In the genomic region with DNA sequence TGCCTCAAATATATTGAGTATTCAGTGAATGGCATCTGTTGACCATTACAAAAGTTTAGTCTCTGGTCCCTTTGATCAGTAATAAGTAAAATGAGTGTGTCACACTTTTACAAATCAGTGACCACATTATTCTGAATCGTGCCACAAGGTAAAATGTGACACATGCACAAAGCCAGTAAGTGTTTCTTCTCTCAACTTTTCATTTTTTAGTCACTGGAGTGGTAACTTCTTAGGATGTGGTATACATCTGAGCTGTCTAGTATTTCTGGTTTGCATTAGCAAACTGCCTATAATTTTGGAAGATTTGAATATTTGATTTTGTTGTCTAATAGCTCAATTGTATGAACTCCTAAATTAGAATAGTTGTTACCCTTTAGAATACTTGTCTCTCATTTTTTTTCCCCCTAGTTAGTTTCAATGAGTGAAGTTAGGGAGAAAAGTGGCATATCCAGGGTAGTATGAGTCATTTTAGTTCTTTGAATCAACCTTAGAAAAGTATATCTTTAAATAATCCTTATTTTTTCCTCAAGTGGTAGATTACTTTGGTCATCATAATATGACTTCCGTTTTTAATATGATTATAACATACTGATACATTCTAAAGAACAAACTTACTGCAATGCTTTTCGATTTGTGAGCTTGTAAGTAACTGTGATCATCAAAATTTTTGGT, we compare ENCODE assay signal across 24 cellular contexts. TPM values are rescaled to one million over a fixed set of nuclear protein-coding genes. Genes with fewer than 3 reads are reported as not detected.
DNase-seq lines count a peak whose midpoint lies in the region; ATAC-seq and TF ChIP-seq lines count a peak whose summit lies in the region.
"Had no signal": no experiment of that assay in that cellular context is flagged by ENCODE, and none has a peak within 500 bp of the region (broad histone marks: within the 10 kb centered on the region; RNA-seq: fewer than 3 reads in every experiment).

No MANE protein-coding gene starts in this region.

- H3K27me3 Mint-ChIP-seq in activated T-cell treated with anti-CD3 and anti-CD28 coated beads, Interleukin-2, amount 50 U/mL, for 72 hours (ENCODE audit: low read depth): no peaks in the 10 kb centered on the region
- no peaks in the 10 kb centered on the region for H3K27me3 Mint-ChIP-seq in activated CD4-positive, alpha-beta memory T cell treated with anti-CD3 and anti-CD28 coated beads for 36 hours
- peaks cover 0 to 2% (median 0%) of the 10 kb centered on the region in 3 donors for H3K27me3 Mint-ChIP-seq in immature natural killer cell (ENCODE audit: low read depth in 3 of 3)
- no peaks in the 10 kb centered on the region for H3K27me3 Mint-ChIP-seq in stimulated activated naive CD8-positive, alpha-beta T cell treated with anti-CD3 and anti-CD28 coated beads, Interleukin-15, amount 100 ng/mL, for 72 hours
- H3K27me3 Mint-ChIP-seq: central memory CD8-positive, alpha-beta T cell had no signal

- intact Hi-C loops in activated CD4-positive, alpha-beta memory T cell treated with anti-CD3 and anti-CD28 coated beads for 36 hours (cut with micrococcal nuclease): loop anchor here (1.0 kb wide), 1 partner anchor 18 kb away; a partner anchor contains a TSS

- peak; percentile 88 to 93 for ATAC-seq in activated T-cell treated with anti-CD3 and anti-CD28 coated beads, Interleukin-2, amount 50 U/mL, for 72 hours (replicated peaks in 1 of 2)
- ATAC-seq in stimulated activated naive CD8-positive, alpha-beta T cell treated with anti-CD3 and anti-CD28 coated beads, Interleukin-15, amount 100 ng/mL, for 72 hours: peak; percentile 96

- peak overlapping the region in 1 of 2 donors; percentile 43 for H3K4me3 Mint-ChIP-seq in activated T-cell treated with anti-CD3 and anti-CD28 coated beads, Interleukin-2, amount 50 U/mL, for 72 hours
- H3K4me3 Mint-ChIP-seq in activated CD4-positive, alpha-beta memory T cell treated with anti-CD3 and anti-CD28 coated beads for 36 hours: no peak overlapping the region
- H3K4me3 Mint-ChIP-seq in immature natural killer cell: no peak overlapping the region
- H3K4me3 Mint-ChIP-seq in stimulated activated naive CD8-positive, alpha-beta T cell treated with anti-CD3 and anti-CD28 coated beads, Interleukin-15, amount 100 ng/mL, for 72 hours: no peak overlapping the region
- H3K4me3 Mint-ChIP-seq: central memory CD8-positive, alpha-beta T cell; endodermal cell had no signal

- peaks cover 0 to 5% of the 10 kb centered on the region in 2 donors for H3K36me3 Mint-ChIP-seq in activated T-cell treated with anti-CD3 and anti-CD28 coated beads, Interleukin-2, amount 50 U/mL, for 72 hours (ENCODE audit: insufficient read depth in 2 of 2)
- peaks cover 11% of the 10 kb centered on the region for H3K36me3 Mint-ChIP-seq in activated CD4-positive, alpha-beta memory T cell treated with anti-CD3 and anti-CD28 coated beads for 36 hours
- peaks cover 0 to 14% (median 0%) of the 10 kb centered on the region in 3 donors for H3K36me3 Mint-ChIP-seq in immature natural killer cell

- peak overlapping the region; percentile 78 for H3K27ac Mint-ChIP-seq in activated T-cell treated with anti-CD3 and anti-CD28 coated beads, Interleukin-2, amount 50 U/mL, for 72 hours
- H3K27ac Mint-ChIP-seq in activated CD4-positive, alpha-beta memory T cell treated with anti-CD3 and anti-CD28 coated beads for 36 hours: peak overlapping the region; percentile 8
- H3K27ac Mint-ChIP-seq in immature natural killer cell: peak overlapping the region in 5 of 6 donors; percentile 11 to 73 (median 46)
- no peak overlapping the region for H3K27ac Mint-ChIP-seq in stimulated activated naive CD8-positive, alpha-beta T cell treated with anti-CD3 and anti-CD28 coated beads, Interleukin-15, amount 100 ng/mL, for 72 hours
- H3K27ac Mint-ChIP-seq: endodermal cell had no signal

- no peak for TF ChIP-seq CTCF in GM10248 (IDR thresholded peaks at IDR 0.05; ENCODE audit: control extremely low read depth, extremely low read depth, low read depth, missing control alignments)

- H3K4me1 Mint-ChIP-seq in activated T-cell treated with anti-CD3 and anti-CD28 coated beads, Interleukin-2, amount 50 U/mL, for 72 hours (ENCODE audit: low read depth): peaks cover 38% of the 10 kb centered on the region
- H3K4me1 Mint-ChIP-seq in activated CD4-positive, alpha-beta memory T cell treated with anti-CD3 and anti-CD28 coated beads for 36 hours (ENCODE audit: low read depth): peaks cover 36% of the 10 kb centered on the region
- H3K4me1 Mint-ChIP-seq in immature natural killer cell: peaks cover 9 to 21% of the 10 kb centered on the region in 2 donors
- peaks cover 32% of the 10 kb centered on the region for H3K4me1 Mint-ChIP-seq in stimulated activated naive CD8-positive, alpha-beta T cell treated with anti-CD3 and anti-CD28 coated beads, Interleukin-15, amount 100 ng/mL, for 72 hours
- H3K4me1 Mint-ChIP-seq: endodermal cell had no signal

- CTCF ChIA-PET in activated CD4-positive, alpha-beta memory T cell treated with anti-CD3 and anti-CD28 coated beads for 36 hours (lab: Charles Lee): interaction anchor here (1.0 kb wide), 2 partner anchors 13 to 84 kb away, joined by 3 to 4 read pairs; no protein-coding TSS in a partner anchor
- CTCF ChIA-PET in GM10248 (lab: Yijun Ruan, JAX): interaction anchor here (1.1 to 1.6 kb wide), 3 partner anchors 8 to 21 kb away, joined by 3 to 5 read pairs (median 3); no protein-coding TSS in a partner anchor

- no peak for DNase-seq in activated T-cell treated with anti-CD3 and anti-CD28 coated beads, Interleukin-2, amount 50 U/mL, for 72 hours
- no peak for DNase-seq in activated T-cell treated with anti-CD3 and anti-CD28 coated beads, Interleukin-2, amount 50 U/mL, for 1 hour
- DNase-seq in activated CD4-positive, alpha-beta memory T cell treated with anti-CD3 and anti-CD28 coated beads for 36 hours: no peak
- no peak for DNase-seq in immature natural killer cell
- peak in 1 of 2 donors; percentile 14 for DNase-seq in stimulated activated naive CD8-positive, alpha-beta T cell treated with anti-CD3 and anti-CD28 coated beads, Interleukin-15, amount 100 ng/mL, for 72 hours
- DNase-seq in stimulated activated CD4-positive, alpha-beta T cell treated with anti-CD3 and anti-CD28 coated beads, Interleukin-1b, Interleukin-23, amount 100 ng/mL, for 48 hours: no peak
- no peak for DNase-seq in GM10248 (ENCODE audit: extremely low spot score)
- DNase-seq in NCI-H345 treated with DMSO at 0.1 percent for 48 hours (lab: John Stamatoyannopoulos, UW; ENCODE audit: unreplicated experiment): no peak
- DNase-seq: activated CD4-positive, alpha-beta T cell treated with anti-CD3 and anti-CD28 coated beads for 4 hours; activated effector memory CD4-positive, alpha-beta T cell treated with Interleukin-2 at 50 U/mL for 16 hours; anterior cingulate cortex; DND-41; endodermal cell; GM23248; hippocampal formation; Karpas-422; kidney; NCI-H1105 treated with DMSO at 0.1 percent for 48 hours; NCI-H526 treated with DMSO at 0.1 percent for 48 hours; SHP77 treated with DMSO at 0.1 percent for 48 hours; stimulated activated naive CD4-positive, alpha-beta T cell; T-helper 9 cell; trophoblast cell had no signal

- POLR2A ChIA-PET in activated CD4-positive, alpha-beta memory T cell treated with anti-CD3 and anti-CD28 coated beads for 36 hours (lab: Charles Lee): no interaction called here
- POLR2A ChIA-PET in GM10248 (lab: Yijun Ruan, JAX): no interaction called here

- no peaks in the 10 kb centered on the region for H3K9me3 Mint-ChIP-seq in activated T-cell treated with anti-CD3 and anti-CD28 coated beads, Interleukin-2, amount 50 U/mL, for 72 hours
- no peaks in the 10 kb centered on the region for H3K9me3 Mint-ChIP-seq in activated CD4-positive, alpha-beta memory T cell treated with anti-CD3 and anti-CD28 coated beads for 36 hours
- no peaks in the 10 kb centered on the region for H3K9me3 Mint-ChIP-seq in immature natural killer cell
- H3K9me3 Mint-ChIP-seq in stimulated activated naive CD8-positive, alpha-beta T cell treated with anti-CD3 and anti-CD28 coated beads, Interleukin-15, amount 100 ng/mL, for 72 hours: no peaks in the 10 kb centered on the region
- H3K9me3 Mint-ChIP-seq: central memory CD8-positive, alpha-beta T cell; endodermal cell had no signal

RNA-seq across cellular contexts. Expression of a gene that starts 18.1 kb away (rescaled TPM):
- total RNA-seq in activated T-cell treated with anti-CD3 and anti-CD28 coated beads, Interleukin-2, amount 50 U/mL, for 72 hours: 10 to 100 TPM; 36.3 to 39.5 TPM
- 10 to 100 TPM; 33.5 to 34.5 TPM for total RNA-seq in activated CD4-positive, alpha-beta memory T cell treated with anti-CD3 and anti-CD28 coated beads for 36 hours
- polyA plus RNA-seq in immature natural killer cell: 10 to 100 TPM in 1 of 3 donors, 1 to 10 TPM in 2; 3.8 to 11.9 (median 5.1) TPM

Comparison
In these comparisons a context has a peak if more than half of its experiments do, and no peak if none do; other contexts are left out.
1. H3K27ac Mint-ChIP-seq: peak in activated T-cell treated with anti-CD3 and anti-CD28 coated beads, Interleukin-2, amount 50 U/mL, for 72 hours (single experiment), activated CD4-positive, alpha-beta memory T cell treated with anti-CD3 and anti-CD28 coated beads for 36 hours (single experiment) and immature natural killer cell (5 of 6); none in stimulated activated naive CD8-positive, alpha-beta T cell treated with anti-CD3 and anti-CD28 coated beads, Interleukin-15, amount 100 ng/mL, for 72 hours (0 of 2).